ENCODE assay signal across 15 cellular contexts in genomic region chr3:138509586-138509985, GRCh38.
"Had no signal": no experiment of that assay in that cellular context is flagged by ENCODE, and none has a peak within 500 bp of the region (broad histone marks: within the 10 kb centered on the region; RNA-seq: fewer than 3 reads in every experiment).

No MANE protein-coding gene starts in this region.

- H2AFZ ChIP-seq: hepatocyte, neural progenitor cell had no signal

- H3K4me2 ChIP-seq: hepatocyte, neural progenitor cell had no signal

- H3K36me3 ChIP-seq: neural progenitor cell, transverse colon had no signal

- DNase-seq: activated CD4-positive, alpha-beta T cell treated with anti-CD3 and anti-CD28 coated beads, Interleukin-2, amount 10 ng/mL, durations not matched to agents 24 days and 14 days; activated CD8-positive, alpha-beta T cell treated with anti-CD3 and anti-CD28 coated beads for 36 hours; activated naive CD4-positive, alpha-beta T cell treated with Interleukin-2 at 50 U/mL for 16 hours; activated naive CD8-positive, alpha-beta T cell treated with anti-CD3 and anti-CD28 coated beads, Interleukin-2, amount 10 ng/mL, durations not matched to agents 7 days and 5 days; activated T-cell treated with anti-CD3 and anti-CD28 coated beads, Interleukin-2, amount 50 U/mL, for 24 hours; erythroblast; left cardiac atrium; mesendoderm; naive thymus-derived CD4-positive, alpha-beta T cell; stimulated activated CD4-positive, alpha-beta T cell treated with anti-CD3 and anti-CD28 coated beads, Interleukin-2, amount 100 ng/mL, for 24 hours; transverse colon had no signal

- H3K79me2 ChIP-seq: hepatocyte had no signal

- H3K4me1 ChIP-seq: neural progenitor cell, transverse colon, vagina had no signal

- H3K27ac ChIP-seq: coronary artery, hepatocyte, neural progenitor cell, transverse colon, vagina had no signal

- H3K9ac ChIP-seq: neural progenitor cell had no signal

- H3K4me3 ChIP-seq: coronary artery, hepatocyte, neural progenitor cell, transverse colon, vagina had no signal

- H3K9me3 ChIP-seq: transverse colon, vagina had no signal

- ATAC-seq: activated CD8-positive, alpha-beta T cell treated with anti-CD3 and anti-CD28 coated beads for 36 hours; left cardiac atrium; naive thymus-derived CD4-positive, alpha-beta T cell had no signal

- H3K27me3 ChIP-seq: hepatocyte, neural progenitor cell, transverse colon, vagina had no signal
